12 cellular contexts compared by ENCODE assay signal in genomic region chr2:36482576-36483214, GRCh38.
DNase-seq lines count a peak whose midpoint lies in the region; ATAC-seq and TF ChIP-seq lines count a peak whose summit lies in the region.
"Had no signal": no experiment of that assay in that cellular context is flagged by ENCODE, and none has a peak within 500 bp of the region (broad histone marks: within the 10 kb centered on the region; RNA-seq: fewer than 3 reads in every experiment).

No MANE protein-coding gene starts in this region.

- TF ChIP-seq EP300 in Ishikawa (IDR thresholded peaks at IDR 0.05; ENCODE audit: borderline replicate concordance), result no peak

- no peak for TF ChIP-seq CTCF in breast epithelium (IDR thresholded peaks at IDR 0.05)

- H3K4me1 ChIP-seq in breast epithelium (peaks cover 0 to 27% of the 10 kb centered on the region in 2 donors), muscle layer of colon (ENCODE audit: insufficient read depth, low read length) (peaks cover 76% of the 10 kb centered on the region)

- H3K9ac ChIP-seq in muscle layer of colon (ENCODE audit: low read length), result no peak overlapping the region

- TF ChIP-seq RAD21 in Ishikawa (IDR thresholded peaks at IDR 0.05; ENCODE audit: low read depth), result no peak

- peak; percentile 9 for DNase-seq in AG08396 (ENCODE audit: low spot score)
- DNase-seq in breast epithelium (ENCODE audit: low spot score in 2 of 2), result no peak
- no peak for DNase-seq in dermis blood vessel endothelial cell
- DNase-seq in cerebellar cortex (ENCODE audit: low spot score), result no peak
- DNase-seq in GF-D8 (lab: John Stamatoyannopoulos, UW), result no peak
- DNase-seq: activated naive CD8-positive, alpha-beta T cell treated with anti-CD3 and anti-CD28 coated beads, Interleukin-2, amount 10 ng/mL, durations not matched to agents 7 days and 5 days; CD8-positive, alpha-beta memory T cell; islet precursor cell; NCI-H1092 treated with DMSO at 0.1 percent for 48 hours had no signal

- TF ChIP-seq POLR2A in breast epithelium (IDR thresholded peaks at IDR 0.05), result no peak

- H3K9me3 ChIP-seq in breast epithelium (no peaks in the 10 kb centered on the region), muscle layer of colon (ENCODE audit: low read length) (no peaks in the 10 kb centered on the region)

- H3K36me3 ChIP-seq in breast epithelium (peaks cover 11% of the 10 kb centered on the region), muscle layer of colon (ENCODE audit: insufficient read depth, low read length) (peaks cover 15% of the 10 kb centered on the region)

- intact Hi-C loops in breast epithelium (cut with DNase I; ENCODE audit: low total_unique reads), result no loop called here

- H3K27me3 ChIP-seq in breast epithelium, result no peaks in the 10 kb centered on the region
- H3K27me3 ChIP-seq in muscle layer of colon (ENCODE audit: control insufficient read depth in 1 of 2, insufficient read depth in 2 of 2, low read length in 2 of 2), result no peaks in the 10 kb centered on the region

- no peak for ATAC-seq in HG02623 (IDR thresholded peaks at IDR 0.05; ENCODE audit: unreplicated experiment)

- H3K27ac ChIP-seq in breast epithelium (peak overlapping the region; percentile 23 to 59), muscle layer of colon (ENCODE audit: low read depth, low read length) (peak overlapping the region; percentile 59)

- H3K4me3 ChIP-seq in breast epithelium, result no peak overlapping the region
- no peak overlapping the region for H3K4me3 ChIP-seq in muscle layer of colon (ENCODE audit: low read depth in 1 of 2, low read length in 2 of 2)

TF ChIP-seq in Ishikawa, 13 proteins besides CTCF, POLR2A, EP300 and RAD21:
- TF ChIP-seq YY1 (IDR thresholded peaks at IDR 0.05; ENCODE audit: low read depth) (no peak), MAX (IDR thresholded peaks at IDR 0.05) (no peak), TCF12 (IDR thresholded peaks at IDR 0.05; ENCODE audit: low read depth) (no peak), FOXM1 (IDR thresholded peaks at IDR 0.05; ENCODE audit: borderline replicate concordance, low read depth) (no peak), TEAD4 (IDR thresholded peaks at IDR 0.05) (peak; percentile 39; the same call in 1 of the 2 replicates), EGR1 (IDR thresholded peaks at IDR 0.05) (no peak), ZBTB7A (IDR thresholded peaks at IDR 0.05; ENCODE audit: low read depth) (no peak), CREB1 (IDR thresholded peaks at IDR 0.05; ENCODE audit: low read depth) (no peak), TAF1 (IDR thresholded peaks at IDR 0.05; ENCODE audit: low read depth) (no peak), NFIC (IDR thresholded peaks at IDR 0.05) (no peak), CEBPB (IDR thresholded peaks at IDR 0.05) (peak; percentile 90), REST (IDR thresholded peaks at IDR 0.05; ENCODE audit: low read depth) (no peak), USF1 (IDR thresholded peaks at IDR 0.05) (no peak)
